In genomic region chr6:99467509-99468106, GRCh38 we compare ENCODE assay signal across 8 cellular contexts. TPM values are rescaled to one million over a fixed set of nuclear protein-coding genes. Genes with fewer than 3 reads are reported as not detected.
DNase-seq lines count a peak whose midpoint lies in the region; ATAC-seq and TF ChIP-seq lines count a peak whose summit lies in the region.

No MANE protein-coding gene starts in this region.

- POLR2A ChIA-PET in MCF 10A (lab: Yijun Ruan, JAX), result interaction anchor here (0.5 to 2.1 kb wide), 3 partner anchors 47 to 278 kb away, joined by 3 to 5 read pairs (median 4); no protein-coding TSS in a partner anchor

- H3K4me1 ChIP-seq in lung (ENCODE audit: control insufficient read depth in 2 of 2, insufficient read depth in 2 of 2, low read length in 2 of 2), result no peaks in the 10 kb centered on the region

- H3K36me3 Mint-ChIP-seq in MCF 10A (ENCODE audit: insufficient read depth, unreplicated experiment), result peaks cover 31% of the 10 kb centered on the region
- peaks cover 0 to 13% of the 10 kb centered on the region in 2 donors for H3K36me3 Mint-ChIP-seq in stimulated activated naive B cell treated with anti-CD40 and anti-IgM and Interleukin-4, amounts not matched to agents 10 μg/mL and 1 μg/mL and 100 μg/mL, for 72 hours

- no peaks in the 10 kb centered on the region for H3K27me3 Mint-ChIP-seq in MCF 10A (ENCODE audit: insufficient read depth, unreplicated experiment)
- no peaks in the 10 kb centered on the region for H3K27me3 Mint-ChIP-seq in stimulated activated naive B cell treated with anti-CD40 and anti-IgM and Interleukin-4, amounts not matched to agents 10 μg/mL and 1 μg/mL and 100 μg/mL, for 72 hours

- TF ChIP-seq CTCF in C4-2B (conservative IDR thresholded peaks at IDR 0.05) (peak; percentile 80), MCF 10A (IDR thresholded peaks at IDR 0.05; ENCODE audit: unreplicated experiment) (peak; percentile 70), lung (IDR thresholded peaks at IDR 0.05; ENCODE audit: control extremely low read depth, extremely low read depth) (peak; percentile 26)

- peaks cover 5% of the 10 kb centered on the region for H3K4me1 Mint-ChIP-seq in MCF 10A (ENCODE audit: insufficient read depth, unreplicated experiment)
- no peaks in the 10 kb centered on the region for H3K4me1 Mint-ChIP-seq in stimulated activated naive B cell treated with anti-CD40 and anti-IgM and Interleukin-4, amounts not matched to agents 10 μg/mL and 1 μg/mL and 100 μg/mL, for 72 hours

- WGBS in lung, 2 donors, result 1 to 4% methylated on average over 3 of the region's 3 CpGs

- no peaks in the 10 kb centered on the region for H3K9me3 Mint-ChIP-seq in MCF 10A (ENCODE audit: unreplicated experiment)
- no peaks in the 10 kb centered on the region for H3K9me3 Mint-ChIP-seq in stimulated activated naive B cell treated with anti-CD40 and anti-IgM and Interleukin-4, amounts not matched to agents 10 μg/mL and 1 μg/mL and 100 μg/mL, for 72 hours

- CTCF ChIA-PET in MCF 10A (lab: Yijun Ruan, JAX), result interaction anchor here (0.7 to 3.0 kb wide), 6 partner anchors 8 to 353 kb away, joined by 3 to 23 read pairs (median 4); no protein-coding TSS in a partner anchor

- no peaks in the 10 kb centered on the region for H3K9me3 ChIP-seq in lung (ENCODE audit: control insufficient read depth in 2 of 2, insufficient read depth in 1 of 2, low read length in 1 of 2)

- H3K4me3 Mint-ChIP-seq in MCF 10A (ENCODE audit: unreplicated experiment), result no peak overlapping the region
- no peak overlapping the region for H3K4me3 Mint-ChIP-seq in stimulated activated naive B cell treated with anti-CD40 and anti-IgM and Interleukin-4, amounts not matched to agents 10 μg/mL and 1 μg/mL and 100 μg/mL, for 72 hours

- ATAC-seq in GM18907 (IDR thresholded peaks at IDR 0.05; ENCODE audit: unreplicated experiment) (peak; percentile 66), lung (ENCODE audit: insufficient read depth, low FRiP score) (no peak), GM19467 (IDR thresholded peaks at IDR 0.05; ENCODE audit: unreplicated experiment) (no peak), HG02571 (IDR thresholded peaks at IDR 0.05; ENCODE audit: unreplicated experiment) (no peak)
- ATAC-seq in stimulated activated naive B cell treated with anti-CD40 and anti-IgM and Interleukin-4, amounts not matched to agents 10 μg/mL and 1 μg/mL and 100 μg/mL, for 72 hours (replicated peaks), result no peak

- no peak overlapping the region for H3K27ac Mint-ChIP-seq in MCF 10A (ENCODE audit: low read depth, unreplicated experiment)
- H3K27ac Mint-ChIP-seq in stimulated activated naive B cell treated with anti-CD40 and anti-IgM and Interleukin-4, amounts not matched to agents 10 μg/mL and 1 μg/mL and 100 μg/mL, for 72 hours, result no peak overlapping the region

- H3K36me3 ChIP-seq in lung (ENCODE audit: control insufficient read depth in 2 of 2, insufficient read depth in 2 of 2, low read length in 2 of 2), result peaks cover 0 to under 1% of the 10 kb centered on the region in 2 donors

- intact Hi-C loops in MCF 10A (cut with micrococcal nuclease), result loop anchor here (1.0 to 2.0 kb wide), 2 partner anchors 279 to 355 kb away; no protein-coding TSS in a partner anchor

- no TSS peak for BruUV-seq in MCF 10A (replicated peaks; lab: Mats Ljungman, UMichigan)

- no peak overlapping the region for H3K27ac ChIP-seq in C4-2B
- H3K27ac ChIP-seq in lung (ENCODE audit: low read depth in 1 of 2, low read length in 1 of 2), result no peak overlapping the region

- H3K4me3 ChIP-seq in lung, result no peak overlapping the region

- DNase-seq in NCI-H2029 (lab: John Stamatoyannopoulos, UW), result peak; percentile 8
- DNase-seq in MCF 10A (ENCODE audit: unreplicated experiment), result peak; percentile 41
- DNase-seq in lung (ENCODE audit: low spot score), result no peak
- no peak for DNase-seq in stimulated activated naive B cell treated with anti-CD40 and anti-IgM and Interleukin-4, amounts not matched to agents 10 μg/mL and 1 μg/mL and 100 μg/mL, for 72 hours

- H3K27me3 ChIP-seq in lung (ENCODE audit: control insufficient read depth, insufficient read depth), result no peaks in the 10 kb centered on the region

RNA-seq across cellular contexts. Expression of gene PNISR, which starts 42.5 kb away (rescaled TPM):
- total RNA-seq in MCF 10A (2022) (95.9 and 115 TPM in 2 replicates), lung (100 to 1,000 TPM in 1 of 2 donors, 10 to 100 TPM in 1; 56.9 to 354 TPM)
- 10 to 100 TPM; 35.0 to 50.1 TPM for polyA plus RNA-seq in lung

RNA-seq across cellular contexts. Expression of gene USP45, which starts 47.6 kb away (rescaled TPM):
- 12.7 and 14.4 TPM in 2 replicates for total RNA-seq in MCF 10A (2022)
- total RNA-seq in lung, result 10 to 100 TPM in 1 of 2 donors, 1 to 10 TPM in 1; 8.8 to 28.0 TPM
- polyA plus RNA-seq in lung, result 1 to 10 TPM; 3.2 to 3.8 TPM

Comparison
In these comparisons a context has a peak if more than half of its experiments do, and no peak if none do; other contexts are left out.
1. CTCF ChIP-seq: peak in every context shown above with its lines; median percentile 80 in C4-2B; 70 in MCF 10A; 26 in lung.
2. DNase-seq: peak in NCI-H2029 (single experiment) and MCF 10A (single experiment); none in lung (single experiment) and stimulated activated naive B cell treated with anti-CD40 and anti-IgM and Interleukin-4, amounts not matched to agents 10 μg/mL and 1 μg/mL and 100 μg/mL, for 72 hours (single experiment).